In genomic region chrX:153649178-153649914, GRCh38 we compare ENCODE assay signal across 8 cellular contexts. TPM values are rescaled to one million over a fixed set of nuclear protein-coding genes. Genes with fewer than 3 reads are reported as not detected.
A peak's percentile ranks its signal among the peaks of the same experiment; 100 is the strongest.
DNase-seq lines count a peak whose midpoint lies in the region; ATAC-seq and TF ChIP-seq lines count a peak whose summit lies in the region.

No MANE protein-coding gene starts in this region.

- H3K9me3 Mint-ChIP-seq in naive thymus-derived CD8-positive, alpha-beta T cell, result peaks cover 0 to 9% (median 0%) of the 10 kb centered on the region in 9 donors

- H3K4me3 Mint-ChIP-seq in naive thymus-derived CD8-positive, alpha-beta T cell, result no peak overlapping the region

- peaks cover 0 to 25% (median 8%) of the 10 kb centered on the region in 5 donors for H3K27me3 Mint-ChIP-seq in naive thymus-derived CD8-positive, alpha-beta T cell

- H3K9me2 ChIP-seq in DOHH2 (replicated peaks; ENCODE audit: control insufficient read depth, low read length), result no peaks in the 10 kb centered on the region

- H4K20me1 ChIP-seq in DOHH2 (ENCODE audit: control insufficient read depth, insufficient read depth, low read depth, low read length), result no peaks in the 10 kb centered on the region

- H3K27ac ChIP-seq in DOHH2 (ENCODE audit: low read depth, low read length), result no peak overlapping the region

- H3K4me1 ChIP-seq in DOHH2 (ENCODE audit: control insufficient read depth, low read length), result no peaks in the 10 kb centered on the region

- H3K36me3 Mint-ChIP-seq in naive thymus-derived CD8-positive, alpha-beta T cell, result peaks cover 0 to 3% (median 0%) of the 10 kb centered on the region in 3 donors

- H3K9me3 ChIP-seq in DOHH2 (ENCODE audit: control insufficient read depth, insufficient read depth, low read length), result no peaks in the 10 kb centered on the region

- DNase-seq in HuH-7 (ENCODE audit: low spot score) (peak; percentile 79), SHP77 (lab: John Stamatoyannopoulos, UW) (peak; percentile 18 to 41), cerebellar nuclear complex (lab: John Stamatoyannopoulos, UW) (no peak)
- DNase-seq in central memory CD4-positive, alpha-beta T cell, result peak; percentile 34
- DNase-seq in naive thymus-derived CD8-positive, alpha-beta T cell, result peak in 5 of 10 donors; percentile 23 to 61 (median 34)

- TF ChIP-seq CTCF in DOHH2 (IDR thresholded peaks at IDR 0.05; ENCODE audit: low read depth, low read length, poor library complexity, severe bottlenecking), result peak; percentile 48

- H3K4me2 ChIP-seq in DOHH2 (ENCODE audit: low read length), result no peak overlapping the region

- no peaks in the 10 kb centered on the region for H3F3A ChIP-seq in DOHH2 (ENCODE audit: control insufficient read depth, insufficient read depth)

- H3K4me3 ChIP-seq in DOHH2 (ENCODE audit: low read length), result no peak overlapping the region

- H3K36me3 ChIP-seq in DOHH2 (ENCODE audit: control insufficient read depth, low read length), result no peaks in the 10 kb centered on the region

- peak; percentile 63 to 76 for ATAC-seq in naive thymus-derived CD8-positive, alpha-beta T cell
- no peak for ATAC-seq in HG02840 (IDR thresholded peaks at IDR 0.05; ENCODE audit: low FRiP score, unreplicated experiment)
- ATAC-seq in GM18498 (IDR thresholded peaks at IDR 0.05; ENCODE audit: unreplicated experiment), result no peak

- POLR2A ChIA-PET in naive thymus-derived CD8-positive, alpha-beta T cell (lab: Charles Lee), result no interaction called here

- H3K4me1 Mint-ChIP-seq in naive thymus-derived CD8-positive, alpha-beta T cell, result peaks cover 0 to 1% (median 0%) of the 10 kb centered on the region in 4 donors

- H3K27me3 ChIP-seq in DOHH2 (ENCODE audit: control insufficient read depth, low read length), result peaks cover 14% of the 10 kb centered on the region; the same call in 1 of the 2 replicates

- no peak overlapping the region for H3K27ac Mint-ChIP-seq in naive thymus-derived CD8-positive, alpha-beta T cell

- no peaks in the 10 kb centered on the region for H3K79me2 ChIP-seq in DOHH2 (ENCODE audit: control insufficient read depth, low read length)

RNA-seq across cellular contexts. Expression of gene DUSP9, which starts 2.3 kb away (rescaled TPM):
- total RNA-seq in naive thymus-derived CD8-positive, alpha-beta T cell, result not detected
- polyA plus RNA-seq in naive thymus-derived CD8-positive, alpha-beta T cell, result not detected

RNA-seq across cellular contexts. Expression of gene PNCK, which starts 24.3 kb away (rescaled TPM):
- total RNA-seq in naive thymus-derived CD8-positive, alpha-beta T cell, result not detected
- polyA plus RNA-seq in naive thymus-derived CD8-positive, alpha-beta T cell, result not detected

RNA-seq across cellular contexts. Expression of gene SLC6A8, which starts 38.4 kb away (rescaled TPM):
- under 1 TPM; 0.31 to 0.49 TPM for total RNA-seq in naive thymus-derived CD8-positive, alpha-beta T cell
- under 1 TPM in 2 of 3 donors, not detected in 1; 0.04 to 0.16 TPM for polyA plus RNA-seq in naive thymus-derived CD8-positive, alpha-beta T cell

RNA-seq across cellular contexts. Expression of gene CCNQ, which starts 50.4 kb away (rescaled TPM):
- 10 to 100 TPM; 25.3 to 27.3 TPM for total RNA-seq in naive thymus-derived CD8-positive, alpha-beta T cell
- polyA plus RNA-seq in naive thymus-derived CD8-positive, alpha-beta T cell, result 10 to 100 TPM; 28.7 to 37.6 (median 33.8) TPM

Comparison
In these comparisons a context has a peak if more than half of its experiments do, and no peak if none do; other contexts are left out.
1. DNase-seq: peak in HuH-7 (single experiment), SHP77 (2 of 2) and central memory CD4-positive, alpha-beta T cell (single experiment); none in cerebellar nuclear complex (0 of 2).
2. ATAC-seq: peak in naive thymus-derived CD8-positive, alpha-beta T cell (2 of 2); none in HG02840 (single experiment) and GM18498 (single experiment).